ENCODE assay signal across 8 cellular contexts in the genomic region with DNA sequence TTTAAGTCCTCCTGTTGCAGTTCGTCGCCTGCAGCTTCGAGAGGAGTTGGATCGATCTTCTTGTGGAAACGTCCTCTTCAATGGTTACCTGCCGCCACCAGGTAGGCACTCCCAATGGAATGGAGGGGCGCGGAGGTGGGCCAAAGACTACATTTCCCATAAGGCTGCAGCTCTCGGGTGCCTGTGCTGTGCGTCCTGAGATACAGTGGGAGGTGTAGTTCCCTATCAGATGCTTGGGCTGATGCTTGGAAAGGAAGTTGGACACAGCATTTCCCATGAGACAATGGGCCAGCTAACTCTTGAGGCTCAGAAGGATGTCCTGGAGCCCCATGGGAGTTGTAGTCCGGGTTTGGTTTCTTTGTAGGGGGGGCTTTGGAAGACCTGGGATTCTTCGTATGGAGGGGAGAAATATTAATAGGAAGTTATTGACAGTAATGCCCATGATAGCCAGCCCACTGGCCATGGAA. TPM values are rescaled to one million over a fixed set of nuclear protein-coding genes. Genes with fewer than 3 reads are reported as not detected.
DNase-seq lines count a peak whose midpoint lies in the region; ATAC-seq and TF ChIP-seq lines count a peak whose summit lies in the region.

No MANE protein-coding gene starts in this region.

- H3K4ac ChIP-seq in IMR-90 (ENCODE audit: low read depth, low read length), result no peak overlapping the region
- H3K4ac ChIP-seq in mesenchymal stem cell (ENCODE audit: low read depth in 1 of 2, low read length in 2 of 2), result no peak overlapping the region

- peaks cover 5 to 19% of the 10 kb centered on the region in 2 experiments; a peak in 2 of 4 replicates for H3K79me1 ChIP-seq in IMR-90 (ENCODE audit: low read depth in 1 of 2, low read length in 2 of 2)
- H3K79me1 ChIP-seq in mesenchymal stem cell (replicated peaks; ENCODE audit: low read length, poor library complexity, severe bottlenecking), result peaks cover 19% of the 10 kb centered on the region

- H4K8ac ChIP-seq in IMR-90 (ENCODE audit: low read depth in 2 of 2, low read length in 2 of 2) (no peak overlapping the region), mesenchymal stem cell (ENCODE audit: low read length) (no peak overlapping the region)

- no peaks in the 10 kb centered on the region for H3K9me3 ChIP-seq in IMR-90 (ENCODE audit: control insufficient read depth, insufficient read depth, low read length)
- H3K9me3 ChIP-seq in mesenchymal stem cell (ENCODE audit: control insufficient read depth, low read length), result no peaks in the 10 kb centered on the region

- H2AFZ ChIP-seq in IMR-90 (replicated peaks; ENCODE audit: low read length, poor library complexity) (no peak overlapping the region), mesenchymal stem cell (ENCODE audit: low read depth, low read length) (no peak overlapping the region)

- H2BK20ac ChIP-seq in IMR-90 (ENCODE audit: low read depth, low read length), result no peak overlapping the region

- no peak for TF ChIP-seq CTCF in IMR-90 (conservative IDR thresholded peaks at IDR 0.05; ENCODE audit: low read depth, low read length)
- no peak for TF ChIP-seq CTCF in WTC11 (IDR thresholded peaks at IDR 0.05)

- H3K14ac ChIP-seq in IMR-90 (replicated peaks; ENCODE audit: low read depth, low read length), result no peak overlapping the region
- H3K14ac ChIP-seq in mesenchymal stem cell (ENCODE audit: low read length in 2 of 2), result no peak overlapping the region

- dilution Hi-C loops in IMR-90 (cut with HindIII; ENCODE audit: low sequenced_read_pairs, unreplicated experiment), result no loop called here

- no peak overlapping the region for H2BK12ac ChIP-seq in mesenchymal stem cell (ENCODE audit: low read length in 2 of 2)

- no peak overlapping the region for H4K91ac ChIP-seq in IMR-90 (ENCODE audit: insufficient read depth, low read depth, low read length)
- H4K91ac ChIP-seq in mesenchymal stem cell (ENCODE audit: low read length), result no peak overlapping the region

- H3K27me3 ChIP-seq in IMR-90 (ENCODE audit: control insufficient read depth, insufficient read depth, low read length), result no peaks in the 10 kb centered on the region
- H3K27me3 ChIP-seq in mesenchymal stem cell (ENCODE audit: control insufficient read depth in 1 of 2, insufficient read depth in 1 of 2, low read length in 2 of 2), result no peaks in the 10 kb centered on the region

- H3K4me1 Mint-ChIP-seq in WTC11, result peaks cover 17% of the 10 kb centered on the region

- H2BK5ac ChIP-seq in IMR-90 (ENCODE audit: low read depth, low read length, poor library complexity, severe bottlenecking) (no peak overlapping the region), mesenchymal stem cell (ENCODE audit: low read depth, low read length, poor library complexity, severe bottlenecking) (no peak overlapping the region)

- H3K9ac ChIP-seq in IMR-90 (ENCODE audit: low read depth, low read length) (no peak overlapping the region), mesenchymal stem cell (ENCODE audit: low read length) (no peak overlapping the region)

- H3K27ac ChIP-seq in IMR-90 (ENCODE audit: insufficient read depth, low read length) (no peak overlapping the region), mesenchymal stem cell (ENCODE audit: low read length, poor library complexity, severe bottlenecking) (no peak overlapping the region)

- no peaks in the 10 kb centered on the region for H4K20me1 ChIP-seq in IMR-90 (ENCODE audit: insufficient read depth, low read length)

- H2BK120ac ChIP-seq in IMR-90 (ENCODE audit: low read depth, low read length), result no peak overlapping the region
- no peak overlapping the region for H2BK120ac ChIP-seq in mesenchymal stem cell (ENCODE audit: low read depth, low read length)

- no peak overlapping the region for H3K18ac ChIP-seq in IMR-90 (ENCODE audit: low read depth, low read length)
- H3K18ac ChIP-seq in mesenchymal stem cell (ENCODE audit: low read depth in 1 of 2, low read length in 2 of 2), result no peak overlapping the region

- no peak for TF ChIP-seq RAD21 in IMR-90 (IDR thresholded peaks at IDR 0.05; ENCODE audit: low read length)

- H2AK5ac ChIP-seq in IMR-90 (ENCODE audit: low read depth, low read length) (peak overlapping the region; percentile 50; the same call in 1 of the 2 replicates), mesenchymal stem cell (ENCODE audit: low read length, severe bottlenecking) (no peak overlapping the region)

- H3K36me3 ChIP-seq in IMR-90 (ENCODE audit: control insufficient read depth, insufficient read depth, low read length), result peaks cover 25% of the 10 kb centered on the region
- H3K36me3 ChIP-seq in mesenchymal stem cell (ENCODE audit: control insufficient read depth in 1 of 2, insufficient read depth in 2 of 2, low read depth in 1 of 2, low read length in 2 of 2), result peaks cover 35 to 45% of the 10 kb centered on the region in 2 experiments

- H3K4me3 ChIP-seq in IMR-90 (ENCODE audit: insufficient read depth, low read depth, low read length) (no peak overlapping the region), mesenchymal stem cell (ENCODE audit: insufficient read depth in 1 of 2, low read depth in 1 of 2, low read length in 2 of 2) (no peak overlapping the region)

- peak overlapping the region; percentile 42 for H3K27ac Mint-ChIP-seq in WTC11

- H3K56ac ChIP-seq in IMR-90 (ENCODE audit: extremely low read depth, insufficient read depth, low read length), result no peak overlapping the region

- ATAC-seq in IMR-90 (ENCODE audit: low read depth) (no peak), WTC11 (peak; percentile 87), HG02678 (IDR thresholded peaks at IDR 0.05; ENCODE audit: unreplicated experiment) (no peak), HG02884 (IDR thresholded peaks at IDR 0.05; ENCODE audit: unreplicated experiment) (no peak), GM21423 (IDR thresholded peaks at IDR 0.05; ENCODE audit: unreplicated experiment) (no peak)

- no peak for TF ChIP-seq POLR2A in IMR-90 (IDR thresholded peaks at IDR 0.05; ENCODE audit: low read depth, low read length)

- peak overlapping the region; percentile 93 for H3K4me3 Mint-ChIP-seq in WTC11

- intact Hi-C loops in IMR-90 (cut with micrococcal nuclease), result no loop called here

- peaks cover 27% of the 10 kb centered on the region for H3K36me3 Mint-ChIP-seq in WTC11

- H3K23ac ChIP-seq in IMR-90 (ENCODE audit: low read depth, low read length) (no peak overlapping the region), mesenchymal stem cell (ENCODE audit: low read length in 2 of 2) (no peak overlapping the region)

- DNase-seq in D341Med (ENCODE audit: low spot score) (peak; percentile 57), IMR-90 (peak; percentile 41), WTC11 (ENCODE audit: low spot score) (peak; percentile 86), mesenchymal stem cell (peak; percentile 31), AG08396 (ENCODE audit: low spot score) (no peak)

- no peak overlapping the region for H2BK15ac ChIP-seq in IMR-90 (ENCODE audit: low read depth, low read length)
- no peak overlapping the region for H2BK15ac ChIP-seq in mesenchymal stem cell (ENCODE audit: low read depth, poor library complexity, severe bottlenecking)

- 40% methylated on average over 1 of the region's 12 CpGs; no CpG with 5 or more reads in 1 of the 2 experiments for WGBS in IMR-90 (ENCODE audit: extremely low coverage in 2 of 2, insufficient read length in 1 of 2), 2 experiments
- 80% methylated on average over 12 of the region's 12 CpGs for WGBS in mesenchymal stem cell

- in situ Hi-C loops in IMR-90 (cut with MboI; ENCODE audit: low sequenced_read_pairs), result no loop called here

- no peak overlapping the region for H4K5ac ChIP-seq in IMR-90 (ENCODE audit: low read depth, low read length)

- H3K4me2 ChIP-seq in IMR-90 (ENCODE audit: low read depth, low read length) (no peak overlapping the region), mesenchymal stem cell (ENCODE audit: low read length, poor library complexity, severe bottlenecking) (no peak overlapping the region)

- H3K4me1 ChIP-seq in IMR-90 (ENCODE audit: control insufficient read depth, insufficient read depth, low read length) (peaks cover 4% of the 10 kb centered on the region), mesenchymal stem cell (ENCODE audit: control insufficient read depth, insufficient read depth, low read depth, low read length) (peaks cover 17% of the 10 kb centered on the region)

- POLR2A ChIA-PET in IMR-90 (lab: Charles Lee; ENCODE audit: unreplicated experiment), result no interaction called here
- POLR2A ChIA-PET in WTC11 (lab: Charles Lee), result interaction anchor here (0.7 to 1.1 kb wide), 3 partner anchors 16 to 75 kb away, joined by 3 to 4 read pairs (median 3); no protein-coding TSS in a partner anchor

- no TSS peak for BruUV-seq in IMR-90 (replicated peaks; lab: Mats Ljungman, UMichigan)

- peaks cover 8% of the 10 kb centered on the region; the same call in 1 of the 2 replicates for H3K9me1 ChIP-seq in IMR-90 (ENCODE audit: insufficient read depth, low read length)

- peaks cover 6% of the 10 kb centered on the region for H3K27me3 Mint-ChIP-seq in WTC11 (ENCODE audit: low read depth)

- H2AK9ac ChIP-seq in IMR-90 (replicated peaks; ENCODE audit: low read depth, low read length, poor library complexity), result no peak overlapping the region

- H3K9me3 Mint-ChIP-seq in WTC11, result no peaks in the 10 kb centered on the region

- CTCF ChIA-PET in IMR-90 (lab: Yijun Ruan, JAX), result no interaction called here
- CTCF ChIA-PET in WTC11 (lab: Charles Lee), result interaction anchor here (0.7 to 2.5 kb wide), 13 partner anchors 8 to 361 kb away, joined by 3 to 23 read pairs (median 5); no protein-coding TSS in a partner anchor

TF ChIP-seq in IMR-90, 13 proteins besides CTCF, POLR2A, EP300 and RAD21:
- TF ChIP-seq SMC3 (IDR thresholded peaks at IDR 0.05; ENCODE audit: low read depth, low read length), result no peak

TF ChIP-seq in WTC11, 78 proteins besides CTCF, POLR2A, EP300 and RAD21 (continues in another document):
- TF ChIP-seq GTF2I (CRISPR knock-in tag; conservative IDR thresholded peaks at IDR 0.05) (no peak), ZNF121 (CRISPR knock-in tag; IDR thresholded peaks at IDR 0.05) (no peak), TCF7 (CRISPR knock-in tag; IDR thresholded peaks at IDR 0.05; ENCODE audit: low read depth) (no peak), ZNF416 (CRISPR knock-in tag; IDR thresholded peaks at IDR 0.05) (no peak), SMAD3 (CRISPR knock-in tag; IDR thresholded peaks at IDR 0.05; ENCODE audit: borderline replicate concordance) (no peak)

RNA-seq across cellular contexts. Expression of a gene that starts 1.8 kb away (rescaled TPM):
- total RNA-seq in IMR-90 (2012; rRNA removed) (15.6 and 16.1 TPM in 2 replicates), WTC11 (2021) (71.7 to 82.1 TPM (median 76.9 TPM) in 3 replicates)
- polyA plus RNA-seq in IMR-90 (2012; rRNA removed), result 94.0 and 108 TPM in 2 replicates
- polyA plus RNA-seq in IMR-90 (2012; cell fraction: cytosol; rRNA removed), result 70.5 and 114 TPM in 2 replicates
- 124 and 239 TPM in 2 replicates for polyA plus RNA-seq in IMR-90 (2012; cell fraction: nucleus; rRNA removed; ENCODE audit: low replicate concordance)
- 112 TPM for polyA plus RNA-seq in mesenchymal stem cell (2013, experiment 1 of 2)
- 108 TPM for polyA plus RNA-seq in mesenchymal stem cell (2013, experiment 2 of 2)

RNA-seq across cellular contexts. Expression of a gene that starts 22.7 kb away (rescaled TPM):
- total RNA-seq in IMR-90 (2012; rRNA removed) (4.4 and 14.7 TPM in 2 replicates), WTC11 (2021) (125 to 168 TPM (median 166 TPM) in 3 replicates)
- polyA plus RNA-seq in IMR-90 (2012; rRNA removed), result 61.6 and 70.3 TPM in 2 replicates
- polyA plus RNA-seq in IMR-90 (2012; cell fraction: cytosol; rRNA removed), result 121 and 133 TPM in 2 replicates
- polyA plus RNA-seq in IMR-90 (2012; cell fraction: nucleus; rRNA removed; ENCODE audit: low replicate concordance), result 202 and 477 TPM in 2 replicates
- 122 TPM for polyA plus RNA-seq in mesenchymal stem cell (2013, experiment 1 of 2)
- polyA plus RNA-seq in mesenchymal stem cell (2013, experiment 2 of 2), result 113 TPM
